1 cellular context compared by ENCODE assay signal in genomic region chr2:51219468-51219867, GRCh38.
TF ChIP-seq lines count a peak whose summit lies in the region.

No MANE protein-coding gene starts in this region.

TF ChIP-seq in WTC11, 78 proteins besides CTCF, POLR2A, EP300 and RAD21 (continued from another document):
- TF ChIP-seq AFF4 (CRISPR knock-in tag; IDR thresholded peaks at IDR 0.05; ENCODE audit: borderline replicate concordance) (no peak), NFYB (CRISPR knock-in tag; conservative IDR thresholded peaks at IDR 0.05; ENCODE audit: low read depth) (no peak), USF2 (CRISPR knock-in tag; IDR thresholded peaks at IDR 0.05) (no peak), NFATC4 (CRISPR knock-in tag; IDR thresholded peaks at IDR 0.05) (no peak), TP53 (CRISPR knock-in tag; IDR thresholded peaks at IDR 0.05) (no peak)
